ENCODE assay signal across 8 cellular contexts in the genomic region with DNA sequence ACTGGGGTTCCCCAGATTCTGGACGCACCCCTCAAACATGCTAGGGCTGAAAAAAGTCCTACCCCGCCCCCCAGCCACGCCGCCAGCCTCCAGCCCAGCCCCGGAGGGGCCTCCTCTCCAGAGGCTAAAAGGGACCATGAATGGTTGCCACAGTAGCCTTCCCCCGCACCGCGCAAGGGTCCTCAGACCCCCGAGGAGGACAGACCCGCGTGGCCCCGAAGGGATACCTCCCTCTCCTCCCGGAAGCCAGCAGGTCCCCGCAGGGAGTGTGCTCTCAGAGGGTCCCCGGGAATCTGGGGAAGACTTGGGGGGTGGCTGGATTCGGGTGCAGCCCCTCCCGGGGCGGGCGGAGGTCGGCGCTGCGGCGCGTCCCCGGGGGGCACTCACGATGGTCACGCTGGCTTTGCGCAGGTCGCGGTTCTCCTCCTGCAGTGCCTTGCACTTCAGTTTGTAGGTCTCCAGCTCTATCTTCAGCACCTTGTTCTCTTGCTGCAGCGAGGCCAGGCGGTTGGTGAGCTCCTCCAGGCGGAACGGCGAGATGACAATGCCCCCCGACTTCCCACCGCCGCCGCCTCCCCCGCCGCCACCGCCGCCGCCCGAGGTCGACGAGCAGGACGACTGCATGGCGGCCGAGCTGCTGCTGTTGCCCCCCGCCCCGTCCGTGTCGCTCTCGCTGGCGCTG. TPM values are rescaled to one million over a fixed set of nuclear protein-coding genes. Genes with fewer than 3 reads are reported as not detected.
A peak's percentile ranks its signal among the peaks of the same experiment; 100 is the strongest.
DNase-seq lines count a peak whose midpoint lies in the region; ATAC-seq and TF ChIP-seq lines count a peak whose summit lies in the region.

No MANE protein-coding gene starts in this region.

- no peak for TF ChIP-seq EP300 in tibial nerve (IDR thresholded peaks at IDR 0.05)

- H4K8ac ChIP-seq in H9 (replicated peaks; ENCODE audit: insufficient read length, low read depth, low read length) = no peak overlapping the region
- no peak overlapping the region for H4K8ac ChIP-seq in mesendoderm (ENCODE audit: low read depth, low read length)

- H2BK12ac ChIP-seq in H9 (ENCODE audit: insufficient read length, low read depth, low read length) = peak overlapping the region; percentile 19

- no peak for TF ChIP-seq POLR2A in tibial nerve (IDR thresholded peaks at IDR 0.05)

- H3K27ac Mint-ChIP-seq in H9 = peak overlapping the region; percentile 89 to 99 (median 90); a peak in 6 of 7 replicates

- POLR2A ChIA-PET in Panc1 (lab: Charles Lee) (interaction anchor here (0.5 kb wide), 1 partner anchor 89 kb away, joined by 4 read pairs; no protein-coding TSS in a partner anchor), HEK293T (lab: Yijun Ruan, JAX) (interaction anchor here (1.0 to 3.4 kb wide), 7 partner anchors 10 to 196 kb away, joined by 3 to 16 read pairs (median 4); a partner anchor contains a TSS)

- H3K23ac ChIP-seq in H9 (ENCODE audit: insufficient read length, low read depth, low read length) (no peak overlapping the region), mesendoderm (ENCODE audit: low read length) (no peak overlapping the region)

- no TSS peak for BruUV-seq in Panc1 (replicated peaks; lab: Mats Ljungman, UMichigan)

- H3K4me1 Mint-ChIP-seq in H9 = peaks cover 47 to 59% of the 10 kb centered on the region in 2 experiments

- H3K18ac ChIP-seq in H9 (ENCODE audit: insufficient read length, low read depth, low read length) (peak overlapping the region; percentile 61), mesendoderm (ENCODE audit: low read length) (peak overlapping the region; percentile 70)

- peak overlapping the region; percentile 95 for H3K4me2 ChIP-seq in H9 (ENCODE audit: insufficient read depth, insufficient read length, low read length)
- H3K4me2 ChIP-seq in mesendoderm (ENCODE audit: low read length) = peak overlapping the region; percentile 97

- intact Hi-C loops in Panc1 (cut with micrococcal nuclease; ENCODE audit: unreplicated experiment) = loop anchor here (2.0 to 5.0 kb wide), 2 partner anchors 71 to 279 kb away; no protein-coding TSS in a partner anchor

- peak; percentile 2; the same call in 1 of the 2 replicates for ATAC-seq in Panc1

- no peak overlapping the region for H2BK120ac ChIP-seq in H9 (ENCODE audit: low read depth, low read length, poor library complexity, severe bottlenecking)
- H2BK120ac ChIP-seq in mesendoderm (ENCODE audit: low read depth, low read length) = no peak overlapping the region

- no peak for TF ChIP-seq CTCF in H9 (conservative IDR thresholded peaks at IDR 0.05)
- TF ChIP-seq CTCF in Panc1 (IDR thresholded peaks at IDR 0.05) = no peak
- no peak for TF ChIP-seq CTCF in tibial nerve (IDR thresholded peaks at IDR 0.05)

- no peaks in the 10 kb centered on the region for H4K20me1 ChIP-seq in H9 (ENCODE audit: control insufficient read depth, insufficient read depth, insufficient read length)

- no CpG with 5 or more reads among the region's 56 CpGs for WGBS in H9 (ENCODE audit: extremely low coverage, insufficient read length, low lambda C conversion rate)
- WGBS in mesendoderm (ENCODE audit: extremely low coverage, insufficient coverage, low lambda C conversion rate) = no CpG with 5 or more reads among the region's 56 CpGs
- WGBS in tibial nerve, 2 donors = 0 to 3% methylated on average over 28 to 41 of the region's 56 CpGs

- no peak overlapping the region for H3T11ph ChIP-seq in H9 (ENCODE audit: low read length)

- peak overlapping the region; percentile 92 to 98 for H3K4me3 Mint-ChIP-seq in H9

- in situ Hi-C loops in Panc1 (cut with HindIII; ENCODE audit: low pct_unique_long_range_greater_than_20kb, low sequenced_read_pairs) = no loop called here

- H2AFZ ChIP-seq in H9 (ENCODE audit: low read length) = no peak overlapping the region

- H3K79me1 ChIP-seq in H9 (ENCODE audit: insufficient read depth, low read depth, low read length, poor library complexity, severe bottlenecking) (no peaks in the 10 kb centered on the region), mesendoderm (ENCODE audit: low read length) (peaks cover 12% of the 10 kb centered on the region)

- no peak overlapping the region for H2BK20ac ChIP-seq in H9 (ENCODE audit: low read depth, low read length, poor library complexity, severe bottlenecking)

- peaks cover 15% of the 10 kb centered on the region for H3K23me2 ChIP-seq in H9 (ENCODE audit: insufficient read length, low read depth, low read length, poor library complexity, severe bottlenecking)

- H3K4ac ChIP-seq in H9 (ENCODE audit: low read depth, low read length) = no peak overlapping the region
- peak overlapping the region; percentile 49 for H3K4ac ChIP-seq in mesendoderm (ENCODE audit: low read depth, low read length)

- H4K5ac ChIP-seq in H9 (ENCODE audit: insufficient read length, low read depth, low read length) = no peak overlapping the region
- no peak overlapping the region for H4K5ac ChIP-seq in mesendoderm (ENCODE audit: low read length)

- H3K9me3 ChIP-seq in H9 (ENCODE audit: control insufficient read depth, low read depth, low read length) = no peaks in the 10 kb centered on the region
- no peaks in the 10 kb centered on the region for H3K9me3 ChIP-seq in Panc1 (ENCODE audit: control insufficient read depth, insufficient read depth, low read depth, low read length)
- H3K9me3 ChIP-seq in tibial nerve = no peaks in the 10 kb centered on the region

- CTCF ChIA-PET in Panc1 (lab: Charles Lee) = interaction anchor here (0.8 to 1.0 kb wide), 2 partner anchors 75 to 279 kb away, joined by 3 read pairs; no protein-coding TSS in a partner anchor
- CTCF ChIA-PET in HEK293T (lab: Yijun Ruan, JAX) = interaction anchor here (0.5 to 1.3 kb wide), 5 partner anchors 10 to 1351 kb away, joined by 3 to 5 read pairs (median 4); no protein-coding TSS in a partner anchor

- H2AK5ac ChIP-seq in H9 (ENCODE audit: insufficient read length, low read length) (no peak overlapping the region), mesendoderm (ENCODE audit: low read length) (no peak overlapping the region)

- H2BK5ac ChIP-seq in H9 (ENCODE audit: insufficient read length, low read length) = no peak overlapping the region
- no peak overlapping the region for H2BK5ac ChIP-seq in mesendoderm (ENCODE audit: low read length)

- H3K27me3 ChIP-seq in H9 (ENCODE audit: insufficient read depth, low read length) = no peaks in the 10 kb centered on the region
- H3K27me3 ChIP-seq in Panc1 (ENCODE audit: control insufficient read depth, insufficient read depth, low read length) = no peaks in the 10 kb centered on the region
- H3K27me3 ChIP-seq in mesendoderm (ENCODE audit: insufficient read depth, low read length, poor library complexity) = no peaks in the 10 kb centered on the region
- no peaks in the 10 kb centered on the region for H3K27me3 ChIP-seq in tibial nerve

- H3K36me3 ChIP-seq in Panc1 (ENCODE audit: control insufficient read depth, insufficient read depth, low read length) = peaks cover 2% of the 10 kb centered on the region; the same call in 1 of the 2 replicates
- no peaks in the 10 kb centered on the region for H3K36me3 ChIP-seq in mesendoderm (ENCODE audit: control insufficient read depth, insufficient read depth, low read length)
- H3K36me3 ChIP-seq in tibial nerve = no peaks in the 10 kb centered on the region

- H3K9me3 Mint-ChIP-seq in H9 = peaks cover 0 to 1% of the 10 kb centered on the region in 2 experiments; a peak in 1 of 5 replicates

- H3K4me1 ChIP-seq in H9 (ENCODE audit: insufficient read depth, low read length) (peaks cover 7% of the 10 kb centered on the region; the same call in 1 of the 2 replicates), Panc1 (ENCODE audit: control insufficient read depth, insufficient read depth, low read length) (peaks cover 35% of the 10 kb centered on the region), mesendoderm (ENCODE audit: control insufficient read depth, low read depth, low read length) (peaks cover 7% of the 10 kb centered on the region), tibial nerve (peaks cover 0 to 58% (median 24%) of the 10 kb centered on the region in 4 donors)

- H3K4me3 ChIP-seq in Panc1 (ENCODE audit: low read depth in 2 of 2, low read length in 2 of 2) (peak overlapping the region; percentile 91 to 98), mesendoderm (ENCODE audit: low read length) (peak overlapping the region; percentile 84), tibial nerve (peak overlapping the region; percentile 69 to 98 (median 96))

- H3K14ac ChIP-seq in H9 (ENCODE audit: insufficient read depth, low read length) = peak overlapping the region; percentile 84

- no peaks in the 10 kb centered on the region for H3K27me3 Mint-ChIP-seq in H9 (ENCODE audit: low read depth)

- H4K91ac ChIP-seq in H9 (ENCODE audit: insufficient read length, low read depth, low read length) = no peak overlapping the region

- H3K27ac ChIP-seq in H9 (ENCODE audit: insufficient read length, low read depth, low read length) (no peak overlapping the region), Panc1 (ENCODE audit: low read length) (peak overlapping the region; percentile 98), cingulate gyrus (ENCODE audit: low read depth, low read length) (peak overlapping the region; percentile 85), mesendoderm (ENCODE audit: low read depth, low read length) (peak overlapping the region; percentile 87), tibial nerve (peak overlapping the region; percentile 87 to 95 (median 92))

- H2BK15ac ChIP-seq in H9 (ENCODE audit: low read depth, low read length) (no peak overlapping the region), mesendoderm (replicated peaks; ENCODE audit: low read depth) (no peak overlapping the region)

- H3K56ac ChIP-seq in H9 (ENCODE audit: insufficient read length, low read depth, low read length) = no peak overlapping the region
- peak overlapping the region; percentile 94 for H3K56ac ChIP-seq in mesendoderm (ENCODE audit: low read length)

- DNase-seq in H9 = no peak
- no peak for DNase-seq in Panc1 (ENCODE audit: low read depth, low spot score)
- DNase-seq in mesendoderm = no peak
- no peak for DNase-seq in tibial nerve (ENCODE audit: low spot score in 2 of 2)
- DNase-seq in AG08395 (ENCODE audit: low spot score) = no peak
- no peak for DNase-seq in AG08396 (ENCODE audit: low spot score)
- DNase-seq in HEK293T (ENCODE audit: extremely low spot score) = no peak

- peaks cover 1 to 11% (median 7%) of the 10 kb centered on the region in 3 experiments; a peak in 6 of 7 replicates for H3K36me3 Mint-ChIP-seq in H9 (ENCODE audit: insufficient read depth in 1 of 3, low read depth in 3 of 3)

- H3K79me2 ChIP-seq in H9 (ENCODE audit: insufficient read depth, low read length) = peaks cover 41% of the 10 kb centered on the region
- peaks cover 46% of the 10 kb centered on the region for H3K79me2 ChIP-seq in mesendoderm (ENCODE audit: control insufficient read depth, insufficient read depth, low read length)

- H3K9ac ChIP-seq in H9 (ENCODE audit: extremely low read depth, insufficient read length, low read length) = peak overlapping the region; percentile 82
- peak overlapping the region; percentile 87 for H3K9ac ChIP-seq in mesendoderm (ENCODE audit: low read length)

TF ChIP-seq in HEK293T, 16 proteins besides CTCF, POLR2A, EP300 and RAD21 (continues in another document):
- TF ChIP-seq SP1 (IDR thresholded peaks at IDR 0.05) (no peak), ELF4 (IDR thresholded peaks at IDR 0.05) (no peak), ZNF384 (IDR thresholded peaks at IDR 0.05) (no peak)

RNA-seq across cellular contexts. Expression of a gene that starts 0.5 kb away (rescaled TPM):
- total RNA-seq in H9 (2021) = 58.4 and 59.0 TPM in 2 replicates
- 48.7 TPM for total RNA-seq in Panc1 (2021; ENCODE audit: unreplicated experiment)
- 17.2 TPM for polyA plus RNA-seq in Panc1 (2012; ENCODE audit: insufficient read length)
- polyA plus RNA-seq in mesendoderm (2013, experiment 1 of 2) = 35.7 TPM
- 35.7 TPM for polyA plus RNA-seq in mesendoderm (2013, experiment 2 of 2)
- total RNA-seq in tibial nerve = 10 to 100 TPM; 20.1 to 30.6 (median 24.1) TPM
